ENCODE assay signal across 1 cellular context in the genomic region with DNA sequence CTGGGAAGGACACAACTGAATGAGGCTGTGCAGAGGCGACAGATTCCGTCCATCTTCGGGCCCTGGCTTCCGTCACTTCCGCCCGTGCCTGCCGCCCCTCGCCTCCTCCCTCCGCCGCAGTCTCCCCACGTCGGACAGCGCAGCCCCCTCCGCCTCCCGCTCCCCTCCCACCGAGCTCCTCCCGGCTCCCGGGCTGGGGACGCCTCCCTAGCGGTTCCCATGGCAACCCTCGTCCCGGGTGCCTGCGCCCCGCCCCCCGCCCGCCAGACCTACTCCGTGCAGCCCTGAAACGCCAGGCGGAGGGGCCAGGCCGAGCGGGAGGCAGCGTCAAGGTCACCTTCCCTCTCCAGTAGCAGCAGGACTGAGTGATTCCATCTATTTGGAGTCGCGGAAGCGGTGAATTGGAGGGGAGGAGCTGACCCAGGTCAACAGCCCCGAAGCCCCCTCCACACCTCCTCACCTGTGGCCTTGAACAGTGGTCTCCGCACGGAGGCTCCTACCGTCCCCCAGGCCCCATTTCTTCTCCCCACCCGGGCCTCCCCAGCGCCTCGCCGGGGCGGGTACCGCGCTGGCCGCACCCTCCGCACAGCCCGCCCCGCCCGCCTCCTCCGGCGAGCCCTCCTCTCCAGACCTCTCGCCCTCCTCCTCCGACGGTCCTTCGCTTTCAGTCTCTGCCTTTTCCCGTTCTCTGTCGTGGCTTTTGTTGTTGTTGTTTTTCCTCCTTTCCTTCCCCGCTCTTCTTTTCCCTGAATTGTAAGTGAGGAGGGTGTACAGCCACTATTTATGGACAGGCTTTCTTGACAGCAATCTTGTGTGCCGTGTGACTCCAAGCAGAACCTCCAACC.
TF ChIP-seq lines count a peak whose summit lies in the region.

No MANE protein-coding gene starts in this region.

TF ChIP-seq in GM12878, 131 proteins besides CTCF, POLR2A, EP300 and RAD21 (continued from another document and continues in another):
- TF ChIP-seq, protein P1, sequence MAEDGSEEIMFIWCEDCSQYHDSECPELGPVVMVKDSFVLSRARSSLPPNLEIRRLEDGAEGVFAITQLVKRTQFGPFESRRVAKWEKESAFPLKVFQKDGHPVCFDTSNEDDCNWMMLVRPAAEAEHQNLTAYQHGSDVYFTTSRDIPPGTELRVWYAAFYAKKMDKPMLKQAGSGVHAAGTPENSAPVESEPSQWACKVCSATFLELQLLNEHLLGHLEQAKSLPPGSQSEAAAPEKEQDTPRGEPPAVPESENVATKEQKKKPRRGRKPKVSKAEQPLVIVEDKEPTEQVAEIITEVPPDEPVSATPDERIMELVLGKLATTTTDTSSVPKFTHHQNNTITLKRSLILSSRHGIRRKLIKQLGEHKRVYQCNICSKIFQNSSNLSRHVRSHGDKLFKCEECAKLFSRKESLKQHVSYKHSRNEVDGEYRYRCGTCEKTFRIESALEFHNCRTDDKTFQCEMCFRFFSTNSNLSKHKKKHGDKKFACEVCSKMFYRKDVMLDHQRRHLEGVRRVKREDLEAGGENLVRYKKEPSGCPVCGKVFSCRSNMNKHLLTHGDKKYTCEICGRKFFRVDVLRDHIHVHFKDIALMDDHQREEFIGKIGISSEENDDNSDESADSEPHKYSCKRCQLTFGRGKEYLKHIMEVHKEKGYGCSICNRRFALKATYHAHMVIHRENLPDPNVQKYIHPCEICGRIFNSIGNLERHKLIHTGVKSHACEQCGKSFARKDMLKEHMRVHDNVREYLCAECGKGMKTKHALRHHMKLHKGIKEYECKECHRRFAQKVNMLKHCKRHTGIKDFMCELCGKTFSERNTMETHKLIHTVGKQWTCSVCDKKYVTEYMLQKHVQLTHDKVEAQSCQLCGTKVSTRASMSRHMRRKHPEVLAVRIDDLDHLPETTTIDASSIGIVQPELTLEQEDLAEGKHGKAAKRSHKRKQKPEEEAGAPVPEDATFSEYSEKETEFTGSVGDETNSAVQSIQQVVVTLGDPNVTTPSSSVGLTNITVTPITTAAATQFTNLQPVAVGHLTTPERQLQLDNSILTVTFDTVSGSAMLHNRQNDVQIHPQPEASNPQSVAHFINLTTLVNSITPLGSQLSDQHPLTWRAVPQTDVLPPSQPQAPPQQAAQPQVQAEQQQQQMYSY (CRISPR knock-in tag; IDR thresholded peaks at IDR 0.05) = no peak
- TF ChIP-seq KDM1A (IDR thresholded peaks at IDR 0.05; ENCODE audit: borderline replicate concordance) (no peak), WRNIP1 (IDR thresholded peaks at IDR 0.05; ENCODE audit: borderline replicate concordance, low read depth, low read length) (no peak), ZNF24 (IDR thresholded peaks at IDR 0.05) (no peak), ZBED1 (IDR thresholded peaks at IDR 0.05; ENCODE audit: borderline replicate concordance) (no peak), RFX5 (IDR thresholded peaks at IDR 0.05; ENCODE audit: low read depth, low read length) (no peak; the same call in 1 of the 2 replicates), TCF12 (IDR thresholded peaks at IDR 0.05; ENCODE audit: low read depth, low read length) (0 out of 2 replicates have a peak, but pooled peaks have one; percentile 22), RELA (IDR thresholded peaks at IDR 0.05; ENCODE audit: borderline replicate concordance, partially characterized antibody) (no peak), BCL11A (IDR thresholded peaks at IDR 0.05; ENCODE audit: low read depth, low read length) (no peak), TAF1 (IDR thresholded peaks at IDR 0.05; ENCODE audit: borderline replicate concordance, low read depth, low read length) (no peak), NBN (IDR thresholded peaks at IDR 0.05) (peak; percentile 77), SREBF2 (IDR thresholded peaks at IDR 0.05; ENCODE audit: low read length) (no peak), NR2F1 (conservative IDR thresholded peaks at IDR 0.05) (peak; percentile 70), RAD51 (IDR thresholded peaks at IDR 0.05) (no peak), SMC3 (IDR thresholded peaks at IDR 0.05; ENCODE audit: borderline replicate concordance, low read length) (no peak), FOS (IDR thresholded peaks at IDR 0.05; ENCODE audit: borderline replicate concordance, extremely low read depth, insufficient read length) (no peak), POU2F2 (IDR thresholded peaks at IDR 0.05; ENCODE audit: borderline replicate concordance, low read depth, low read length) (no peak), SPI1 (IDR thresholded peaks at IDR 0.05; ENCODE audit: borderline replicate concordance, insufficient read depth, low read depth, low read length) (no peak), YBX1 (IDR thresholded peaks at IDR 0.05) (no peak), ASH2L (IDR thresholded peaks at IDR 0.05; ENCODE audit: borderline replicate concordance, low read depth) (no peak), GATAD2B (conservative IDR thresholded peaks at IDR 0.05; ENCODE audit: low read depth) (peak; percentile 72; the same call in 1 of the 2 replicates), NFYA (IDR thresholded peaks at IDR 0.05; ENCODE audit: borderline replicate concordance, low read depth, low read length) (no peak), SUPT20H (IDR thresholded peaks at IDR 0.05; ENCODE audit: borderline replicate concordance, control insufficient read depth, low read depth, low read length) (no peak), SP1 (IDR thresholded peaks at IDR 0.05; ENCODE audit: low read depth, low read length) (no peak)
- TF ChIP-seq, protein P2, sequence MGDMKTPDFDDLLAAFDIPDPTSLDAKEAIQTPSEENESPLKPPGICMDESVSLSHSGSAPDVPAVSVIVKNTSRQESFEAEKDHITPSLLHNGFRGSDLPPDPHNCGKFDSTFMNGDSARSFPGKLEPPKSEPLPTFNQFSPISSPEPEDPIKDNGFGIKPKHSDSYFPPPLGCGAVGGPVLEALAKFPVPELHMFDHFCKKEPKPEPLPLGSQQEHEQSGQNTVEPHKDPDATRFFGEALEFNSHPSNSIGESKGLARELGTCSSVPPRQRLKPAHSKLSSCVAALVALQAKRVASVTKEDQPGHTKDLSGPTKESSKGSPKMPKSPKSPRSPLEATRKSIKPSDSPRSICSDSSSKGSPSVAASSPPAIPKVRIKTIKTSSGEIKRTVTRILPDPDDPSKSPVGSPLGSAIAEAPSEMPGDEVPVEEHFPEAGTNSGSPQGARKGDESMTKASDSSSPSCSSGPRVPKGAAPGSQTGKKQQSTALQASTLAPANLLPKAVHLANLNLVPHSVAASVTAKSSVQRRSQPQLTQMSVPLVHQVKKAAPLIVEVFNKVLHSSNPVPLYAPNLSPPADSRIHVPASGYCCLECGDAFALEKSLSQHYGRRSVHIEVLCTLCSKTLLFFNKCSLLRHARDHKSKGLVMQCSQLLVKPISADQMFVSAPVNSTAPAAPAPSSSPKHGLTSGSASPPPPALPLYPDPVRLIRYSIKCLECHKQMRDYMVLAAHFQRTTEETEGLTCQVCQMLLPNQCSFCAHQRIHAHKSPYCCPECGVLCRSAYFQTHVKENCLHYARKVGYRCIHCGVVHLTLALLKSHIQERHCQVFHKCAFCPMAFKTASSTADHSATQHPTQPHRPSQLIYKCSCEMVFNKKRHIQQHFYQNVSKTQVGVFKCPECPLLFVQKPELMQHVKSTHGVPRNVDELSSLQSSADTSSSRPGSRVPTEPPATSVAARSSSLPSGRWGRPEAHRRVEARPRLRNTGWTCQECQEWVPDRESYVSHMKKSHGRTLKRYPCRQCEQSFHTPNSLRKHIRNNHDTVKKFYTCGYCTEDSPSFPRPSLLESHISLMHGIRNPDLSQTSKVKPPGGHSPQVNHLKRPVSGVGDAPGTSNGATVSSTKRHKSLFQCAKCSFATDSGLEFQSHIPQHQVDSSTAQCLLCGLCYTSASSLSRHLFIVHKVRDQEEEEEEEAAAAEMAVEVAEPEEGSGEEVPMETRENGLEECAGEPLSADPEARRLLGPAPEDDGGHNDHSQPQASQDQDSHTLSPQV (IDR thresholded peaks at IDR 0.05) = no peak
- TF ChIP-seq, protein P3, sequence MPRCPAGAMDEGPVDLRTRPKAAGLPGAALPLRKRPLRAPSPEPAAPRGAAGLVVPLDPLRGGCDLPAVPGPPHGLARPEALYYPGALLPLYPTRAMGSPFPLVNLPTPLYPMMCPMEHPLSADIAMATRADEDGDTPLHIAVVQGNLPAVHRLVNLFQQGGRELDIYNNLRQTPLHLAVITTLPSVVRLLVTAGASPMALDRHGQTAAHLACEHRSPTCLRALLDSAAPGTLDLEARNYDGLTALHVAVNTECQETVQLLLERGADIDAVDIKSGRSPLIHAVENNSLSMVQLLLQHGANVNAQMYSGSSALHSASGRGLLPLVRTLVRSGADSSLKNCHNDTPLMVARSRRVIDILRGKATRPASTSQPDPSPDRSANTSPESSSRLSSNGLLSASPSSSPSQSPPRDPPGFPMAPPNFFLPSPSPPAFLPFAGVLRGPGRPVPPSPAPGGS (IDR thresholded peaks at IDR 0.05; ENCODE audit: borderline replicate concordance, insufficient read depth, low read depth, low read length, poor library complexity, severe bottlenecking) = no peak
- TF ChIP-seq, protein P4, sequence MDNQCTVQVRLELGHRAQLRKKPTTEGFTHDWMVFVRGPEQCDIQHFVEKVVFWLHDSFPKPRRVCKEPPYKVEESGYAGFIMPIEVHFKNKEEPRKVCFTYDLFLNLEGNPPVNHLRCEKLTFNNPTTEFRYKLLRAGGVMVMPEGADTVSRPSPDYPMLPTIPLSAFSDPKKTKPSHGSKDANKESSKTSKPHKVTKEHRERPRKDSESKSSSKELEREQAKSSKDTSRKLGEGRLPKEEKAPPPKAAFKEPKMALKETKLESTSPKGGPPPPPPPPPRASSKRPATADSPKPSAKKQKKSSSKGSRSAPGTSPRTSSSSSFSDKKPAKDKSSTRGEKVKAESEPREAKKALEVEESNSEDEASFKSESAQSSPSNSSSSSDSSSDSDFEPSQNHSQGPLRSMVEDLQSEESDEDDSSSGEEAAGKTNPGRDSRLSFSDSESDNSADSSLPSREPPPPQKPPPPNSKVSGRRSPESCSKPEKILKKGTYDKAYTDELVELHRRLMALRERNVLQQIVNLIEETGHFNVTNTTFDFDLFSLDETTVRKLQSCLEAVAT (IDR thresholded peaks at IDR 0.05) = peak; percentile 62; the same call in 1 of the 2 replicates
- TF ChIP-seq, protein P5, sequence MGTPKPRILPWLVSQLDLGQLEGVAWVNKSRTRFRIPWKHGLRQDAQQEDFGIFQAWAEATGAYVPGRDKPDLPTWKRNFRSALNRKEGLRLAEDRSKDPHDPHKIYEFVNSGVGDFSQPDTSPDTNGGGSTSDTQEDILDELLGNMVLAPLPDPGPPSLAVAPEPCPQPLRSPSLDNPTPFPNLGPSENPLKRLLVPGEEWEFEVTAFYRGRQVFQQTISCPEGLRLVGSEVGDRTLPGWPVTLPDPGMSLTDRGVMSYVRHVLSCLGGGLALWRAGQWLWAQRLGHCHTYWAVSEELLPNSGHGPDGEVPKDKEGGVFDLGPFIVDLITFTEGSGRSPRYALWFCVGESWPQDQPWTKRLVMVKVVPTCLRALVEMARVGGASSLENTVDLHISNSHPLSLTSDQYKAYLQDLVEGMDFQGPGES (IDR thresholded peaks at IDR 0.05) = no peak
- TF ChIP-seq, protein P6, sequence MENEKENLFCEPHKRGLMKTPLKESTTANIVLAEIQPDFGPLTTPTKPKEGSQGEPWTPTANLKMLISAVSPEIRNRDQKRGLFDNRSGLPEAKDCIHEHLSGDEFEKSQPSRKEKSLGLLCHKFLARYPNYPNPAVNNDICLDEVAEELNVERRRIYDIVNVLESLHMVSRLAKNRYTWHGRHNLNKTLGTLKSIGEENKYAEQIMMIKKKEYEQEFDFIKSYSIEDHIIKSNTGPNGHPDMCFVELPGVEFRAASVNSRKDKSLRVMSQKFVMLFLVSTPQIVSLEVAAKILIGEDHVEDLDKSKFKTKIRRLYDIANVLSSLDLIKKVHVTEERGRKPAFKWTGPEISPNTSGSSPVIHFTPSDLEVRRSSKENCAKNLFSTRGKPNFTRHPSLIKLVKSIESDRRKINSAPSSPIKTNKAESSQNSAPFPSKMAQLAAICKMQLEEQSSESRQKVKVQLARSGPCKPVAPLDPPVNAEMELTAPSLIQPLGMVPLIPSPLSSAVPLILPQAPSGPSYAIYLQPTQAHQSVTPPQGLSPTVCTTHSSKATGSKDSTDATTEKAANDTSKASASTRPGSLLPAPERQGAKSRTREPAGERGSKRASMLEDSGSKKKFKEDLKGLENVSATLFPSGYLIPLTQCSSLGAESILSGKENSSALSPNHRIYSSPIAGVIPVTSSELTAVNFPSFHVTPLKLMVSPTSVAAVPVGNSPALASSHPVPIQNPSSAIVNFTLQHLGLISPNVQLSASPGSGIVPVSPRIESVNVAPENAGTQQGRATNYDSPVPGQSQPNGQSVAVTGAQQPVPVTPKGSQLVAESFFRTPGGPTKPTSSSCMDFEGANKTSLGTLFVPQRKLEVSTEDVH (IDR thresholded peaks at IDR 0.05; ENCODE audit: low read depth, partially characterized antibody) = no peak
- TF ChIP-seq, protein P7, sequence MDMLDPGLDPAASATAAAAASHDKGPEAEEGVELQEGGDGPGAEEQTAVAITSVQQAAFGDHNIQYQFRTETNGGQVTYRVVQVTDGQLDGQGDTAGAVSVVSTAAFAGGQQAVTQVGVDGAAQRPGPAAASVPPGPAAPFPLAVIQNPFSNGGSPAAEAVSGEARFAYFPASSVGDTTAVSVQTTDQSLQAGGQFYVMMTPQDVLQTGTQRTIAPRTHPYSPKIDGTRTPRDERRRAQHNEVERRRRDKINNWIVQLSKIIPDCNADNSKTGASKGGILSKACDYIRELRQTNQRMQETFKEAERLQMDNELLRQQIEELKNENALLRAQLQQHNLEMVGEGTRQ (IDR thresholded peaks at IDR 0.05; ENCODE audit: borderline replicate concordance, low read depth, low read length) = no peak
- TF ChIP-seq, protein P8, sequence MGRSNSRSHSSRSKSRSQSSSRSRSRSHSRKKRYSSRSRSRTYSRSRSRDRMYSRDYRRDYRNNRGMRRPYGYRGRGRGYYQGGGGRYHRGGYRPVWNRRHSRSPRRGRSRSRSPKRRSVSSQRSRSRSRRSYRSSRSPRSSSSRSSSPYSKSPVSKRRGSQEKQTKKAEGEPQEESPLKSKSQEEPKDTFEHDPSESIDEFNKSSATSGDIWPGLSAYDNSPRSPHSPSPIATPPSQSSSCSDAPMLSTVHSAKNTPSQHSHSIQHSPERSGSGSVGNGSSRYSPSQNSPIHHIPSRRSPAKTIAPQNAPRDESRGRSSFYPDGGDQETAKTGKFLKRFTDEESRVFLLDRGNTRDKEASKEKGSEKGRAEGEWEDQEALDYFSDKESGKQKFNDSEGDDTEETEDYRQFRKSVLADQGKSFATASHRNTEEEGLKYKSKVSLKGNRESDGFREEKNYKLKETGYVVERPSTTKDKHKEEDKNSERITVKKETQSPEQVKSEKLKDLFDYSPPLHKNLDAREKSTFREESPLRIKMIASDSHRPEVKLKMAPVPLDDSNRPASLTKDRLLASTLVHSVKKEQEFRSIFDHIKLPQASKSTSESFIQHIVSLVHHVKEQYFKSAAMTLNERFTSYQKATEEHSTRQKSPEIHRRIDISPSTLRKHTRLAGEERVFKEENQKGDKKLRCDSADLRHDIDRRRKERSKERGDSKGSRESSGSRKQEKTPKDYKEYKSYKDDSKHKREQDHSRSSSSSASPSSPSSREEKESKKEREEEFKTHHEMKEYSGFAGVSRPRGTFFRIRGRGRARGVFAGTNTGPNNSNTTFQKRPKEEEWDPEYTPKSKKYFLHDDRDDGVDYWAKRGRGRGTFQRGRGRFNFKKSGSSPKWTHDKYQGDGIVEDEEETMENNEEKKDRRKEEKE (IDR thresholded peaks at IDR 0.05) = no peak
